7 cellular contexts compared by ENCODE assay signal in the genomic region with DNA sequence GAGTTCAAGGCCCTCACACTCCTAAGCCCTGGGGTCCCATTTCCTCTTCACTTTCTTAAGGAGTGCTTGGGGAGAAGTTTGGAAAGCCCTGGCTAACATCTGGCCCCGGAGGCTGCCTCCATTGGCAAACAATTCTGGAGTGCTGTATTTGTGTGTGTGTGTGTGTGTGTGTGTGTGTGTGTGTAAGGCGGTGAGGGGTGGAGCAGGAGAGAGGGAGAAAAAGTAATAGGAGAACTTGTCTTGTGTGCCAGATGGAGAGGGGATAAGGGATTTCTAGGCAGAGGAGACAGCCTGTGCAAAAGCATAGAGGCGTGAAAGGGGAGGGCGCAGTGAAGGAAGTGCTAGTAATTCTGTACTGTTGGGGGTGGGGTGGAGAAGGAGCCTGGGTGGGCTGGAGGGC. TPM values are rescaled to one million over a fixed set of nuclear protein-coding genes. Genes with fewer than 3 reads are reported as not detected.
A peak's percentile ranks its signal among the peaks of the same experiment; 100 is the strongest.
DNase-seq lines count a peak whose midpoint lies in the region; ATAC-seq and TF ChIP-seq lines count a peak whose summit lies in the region.

No MANE protein-coding gene starts in this region.

- no peak overlapping the region for H3K14ac ChIP-seq in neuronal stem cell (ENCODE audit: low read length)

- H3K27me3 ChIP-seq in effector memory CD4-positive, alpha-beta T cell (replicated peaks; ENCODE audit: control insufficient read depth, insufficient read depth, low read length, poor library complexity, severe bottlenecking): no peaks in the 10 kb centered on the region
- no peaks in the 10 kb centered on the region for H3K27me3 ChIP-seq in neuronal stem cell (ENCODE audit: control insufficient read depth in 3 of 3, insufficient read depth in 3 of 3, low read depth in 1 of 3, low read length in 3 of 3)

- POLR2A ChIA-PET in HEK293 (lab: Yijun Ruan, JAX): interaction anchor here (0.6 to 2.1 kb wide), 6 partner anchors 9 to 191 kb away, joined by 3 to 28 read pairs (median 4); no protein-coding TSS in a partner anchor

- no peak for TF ChIP-seq CTCF in HEK293 (tag by site-specific recombination; IDR thresholded peaks at IDR 0.05)

- no peak overlapping the region for H2BK15ac ChIP-seq in neuronal stem cell (ENCODE audit: low read length)

- ATAC-seq in GM21723 (IDR thresholded peaks at IDR 0.05; ENCODE audit: unreplicated experiment) (no peak), HG03159 (IDR thresholded peaks at IDR 0.05; ENCODE audit: unreplicated experiment) (no peak)

- H3K4me1 ChIP-seq in HEK293 (ENCODE audit: control insufficient read depth, insufficient read depth, low read length): no peaks in the 10 kb centered on the region; the same call in 1 of the 2 replicates
- peaks cover 10% of the 10 kb centered on the region for H3K4me1 ChIP-seq in effector memory CD4-positive, alpha-beta T cell (ENCODE audit: control insufficient read depth, insufficient read depth, low read length, poor library complexity, severe bottlenecking)
- peaks cover 17 to 23% of the 10 kb centered on the region in 2 donors for H3K4me1 ChIP-seq in neuronal stem cell (ENCODE audit: control insufficient read depth in 2 of 2, insufficient read depth in 1 of 2, low read depth in 1 of 2, low read length in 2 of 2)

- no peak overlapping the region for H3K27ac ChIP-seq in HEK293 (ENCODE audit: extremely low read depth, low read depth, low read length)
- no peak overlapping the region for H3K27ac ChIP-seq in effector memory CD4-positive, alpha-beta T cell (ENCODE audit: insufficient read depth, low read length, poor library complexity, severe bottlenecking)
- H3K27ac ChIP-seq in neuronal stem cell (replicated peaks; ENCODE audit: low read length): no peak overlapping the region

- H3K23ac ChIP-seq in neuronal stem cell (ENCODE audit: low read depth, low read length, poor library complexity): no peak overlapping the region

- H2BK120ac ChIP-seq in neuronal stem cell (ENCODE audit: low read depth, low read length): no peak overlapping the region

- H3K4ac ChIP-seq in neuronal stem cell (ENCODE audit: low read length): no peak overlapping the region

- no peaks in the 10 kb centered on the region for H3K36me3 ChIP-seq in HEK293 (ENCODE audit: control insufficient read depth in 2 of 2, insufficient read depth in 1 of 2, low read length in 2 of 2)
- no peaks in the 10 kb centered on the region for H3K36me3 ChIP-seq in effector memory CD4-positive, alpha-beta T cell (ENCODE audit: control insufficient read depth, insufficient read depth, low read length)
- peaks cover 0 to 24% of the 10 kb centered on the region in 2 donors for H3K36me3 ChIP-seq in neuronal stem cell (replicated peaks in 1 of 2; ENCODE audit: control insufficient read depth in 2 of 2, insufficient read depth in 2 of 2, low read length in 2 of 2)

- H3K9ac ChIP-seq in neuronal stem cell (ENCODE audit: low read depth, low read length, poor library complexity): no peak overlapping the region

- no peak overlapping the region for H4K8ac ChIP-seq in neuronal stem cell (ENCODE audit: low read depth, low read length)

- H3K4me3 ChIP-seq in HEK293 (ENCODE audit: low read depth, low read length): no peak overlapping the region; the same call in 1 of the 2 replicates
- peak overlapping the region; percentile 85 for H3K4me3 ChIP-seq in effector memory CD4-positive, alpha-beta T cell (ENCODE audit: insufficient read depth, low read depth, low read length, poor library complexity, severe bottlenecking)
- H3K4me3 ChIP-seq in neuronal stem cell (ENCODE audit: low read length in 2 of 2): peak overlapping the region in 1 of 2 donors; percentile 92

- no peaks in the 10 kb centered on the region for H3K9me3 ChIP-seq in HEK293 (ENCODE audit: control insufficient read depth, insufficient read depth, low read depth, low read length)
- H3K9me3 ChIP-seq in effector memory CD4-positive, alpha-beta T cell (ENCODE audit: control insufficient read depth, low read length): no peaks in the 10 kb centered on the region
- no peaks in the 10 kb centered on the region for H3K9me3 ChIP-seq in neuronal stem cell (replicated peaks in 1 of 2; ENCODE audit: control insufficient read depth in 2 of 2, insufficient read depth in 1 of 2, low read depth in 1 of 2, low read length in 2 of 2)

- no peaks in the 10 kb centered on the region for H3K79me1 ChIP-seq in neuronal stem cell (ENCODE audit: low read depth, low read length)

- H2AFZ ChIP-seq in neuronal stem cell (ENCODE audit: low read length): peak overlapping the region; percentile 88

- H3K18ac ChIP-seq in neuronal stem cell (ENCODE audit: low read length): no peak overlapping the region

- peak overlapping the region; percentile 61 for H3K4me2 ChIP-seq in neuronal stem cell (ENCODE audit: insufficient read depth, low read length, poor library complexity, severe bottlenecking)

- no peak overlapping the region for H2BK12ac ChIP-seq in neuronal stem cell (ENCODE audit: low read length)

- no peak overlapping the region for H4K91ac ChIP-seq in neuronal stem cell (ENCODE audit: low read depth, low read length, poor library complexity)

- no peak overlapping the region for H2BK5ac ChIP-seq in neuronal stem cell (ENCODE audit: low read length)

- no CpG with 5 or more reads among the region's 4 CpGs for WGBS in neuronal stem cell (ENCODE audit: extremely low coverage in 2 of 2, insufficient read length in 2 of 2, insufficient replicate concordance in 1 of 2), 2 donors

- DNase-seq in NCI-H69 (lab: John Stamatoyannopoulos, UW): peak; percentile 77
- DNase-seq in effector memory CD4-positive, alpha-beta T cell: no peak
- DNase-seq in neuronal stem cell (ENCODE audit: low spot score): no peak
- no peak for DNase-seq in stimulated activated CD4-positive, alpha-beta T cell treated with anti-CD3 and anti-CD28 coated beads, Interleukin-4, amount 100 ng/mL, for 4 hours

- no peak overlapping the region for H2AK5ac ChIP-seq in neuronal stem cell (ENCODE audit: low read depth, low read length)

- CTCF ChIA-PET in HEK293 (lab: Yijun Ruan, JAX): interaction anchor here (0.7 to 1.4 kb wide), 4 partner anchors 35 to 1313 kb away, joined by 3 to 9 read pairs (median 3); no protein-coding TSS in a partner anchor

TF ChIP-seq in HEK293, 187 proteins besides CTCF, POLR2A, EP300 and RAD21 (continues in another document):
- TF ChIP-seq ZNF843 (tag by site-specific recombination; IDR thresholded peaks at IDR 0.05): 0 out of 2 replicates have a peak, but pooled peaks have one; percentile 36
- 0 out of 2 replicates have a peak, but pooled peaks have one; percentile 34 for TF ChIP-seq GLI4 (tag by site-specific recombination; IDR thresholded peaks at IDR 0.05)
- 0 out of 2 replicates have a peak, but pooled peaks have one; percentile 19 for TF ChIP-seq ZBTB48 (tag by site-specific recombination; IDR thresholded peaks at IDR 0.05)
- TF ChIP-seq, protein P1, sequence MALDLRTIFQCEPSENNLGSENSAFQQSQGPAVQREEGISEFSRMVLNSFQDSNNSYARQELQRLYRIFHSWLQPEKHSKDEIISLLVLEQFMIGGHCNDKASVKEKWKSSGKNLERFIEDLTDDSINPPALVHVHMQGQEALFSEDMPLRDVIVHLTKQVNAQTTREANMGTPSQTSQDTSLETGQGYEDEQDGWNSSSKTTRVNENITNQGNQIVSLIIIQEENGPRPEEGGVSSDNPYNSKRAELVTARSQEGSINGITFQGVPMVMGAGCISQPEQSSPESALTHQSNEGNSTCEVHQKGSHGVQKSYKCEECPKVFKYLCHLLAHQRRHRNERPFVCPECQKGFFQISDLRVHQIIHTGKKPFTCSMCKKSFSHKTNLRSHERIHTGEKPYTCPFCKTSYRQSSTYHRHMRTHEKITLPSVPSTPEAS (tag by site-specific recombination; IDR thresholded peaks at IDR 0.05): peak; percentile 93
- no peak for TF ChIP-seq ZNF426 (tag by site-specific recombination; IDR thresholded peaks at IDR 0.05)
- TF ChIP-seq ZNF175 (tag by site-specific recombination; IDR thresholded peaks at IDR 0.05): no peak
- no peak for TF ChIP-seq RBAK (tag by site-specific recombination; IDR thresholded peaks at IDR 0.05)
- TF ChIP-seq HIC1 (tag by site-specific recombination; IDR thresholded peaks at IDR 0.05): 0 out of 2 replicates have a peak, but pooled peaks have one; percentile 12
- TF ChIP-seq ZNF600 (tag by site-specific recombination; IDR thresholded peaks at IDR 0.05): no peak
- TF ChIP-seq ZNF2 (tag by site-specific recombination; IDR thresholded peaks at IDR 0.05): 0 out of 2 replicates have a peak, but pooled peaks have one; percentile 14
- TF ChIP-seq, protein P2, sequence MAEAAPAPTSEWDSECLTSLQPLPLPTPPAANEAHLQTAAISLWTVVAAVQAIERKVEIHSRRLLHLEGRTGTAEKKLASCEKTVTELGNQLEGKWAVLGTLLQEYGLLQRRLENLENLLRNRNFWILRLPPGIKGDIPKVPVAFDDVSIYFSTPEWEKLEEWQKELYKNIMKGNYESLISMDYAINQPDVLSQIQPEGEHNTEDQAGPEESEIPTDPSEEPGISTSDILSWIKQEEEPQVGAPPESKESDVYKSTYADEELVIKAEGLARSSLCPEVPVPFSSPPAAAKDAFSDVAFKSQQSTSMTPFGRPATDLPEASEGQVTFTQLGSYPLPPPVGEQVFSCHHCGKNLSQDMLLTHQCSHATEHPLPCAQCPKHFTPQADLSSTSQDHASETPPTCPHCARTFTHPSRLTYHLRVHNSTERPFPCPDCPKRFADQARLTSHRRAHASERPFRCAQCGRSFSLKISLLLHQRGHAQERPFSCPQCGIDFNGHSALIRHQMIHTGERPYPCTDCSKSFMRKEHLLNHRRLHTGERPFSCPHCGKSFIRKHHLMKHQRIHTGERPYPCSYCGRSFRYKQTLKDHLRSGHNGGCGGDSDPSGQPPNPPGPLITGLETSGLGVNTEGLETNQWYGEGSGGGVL (tag by site-specific recombination; IDR thresholded peaks at IDR 0.05): peak; percentile 96
- 0 out of 2 replicates have a peak, but pooled peaks have one; percentile 55 for TF ChIP-seq ZNF416 (tag by site-specific recombination; IDR thresholded peaks at IDR 0.05)

RNA-seq across cellular contexts. Expression of gene TRIM62, which starts 0.6 kb away (rescaled TPM):
- 3.4 TPM for polyA plus RNA-seq in neuronal stem cell (2013, experiment 1 of 2)
- polyA plus RNA-seq in neuronal stem cell (2013, experiment 2 of 2): 3.4 TPM
